Comparison of ENCODE assay signal across 8 cellular contexts in the genomic region with DNA sequence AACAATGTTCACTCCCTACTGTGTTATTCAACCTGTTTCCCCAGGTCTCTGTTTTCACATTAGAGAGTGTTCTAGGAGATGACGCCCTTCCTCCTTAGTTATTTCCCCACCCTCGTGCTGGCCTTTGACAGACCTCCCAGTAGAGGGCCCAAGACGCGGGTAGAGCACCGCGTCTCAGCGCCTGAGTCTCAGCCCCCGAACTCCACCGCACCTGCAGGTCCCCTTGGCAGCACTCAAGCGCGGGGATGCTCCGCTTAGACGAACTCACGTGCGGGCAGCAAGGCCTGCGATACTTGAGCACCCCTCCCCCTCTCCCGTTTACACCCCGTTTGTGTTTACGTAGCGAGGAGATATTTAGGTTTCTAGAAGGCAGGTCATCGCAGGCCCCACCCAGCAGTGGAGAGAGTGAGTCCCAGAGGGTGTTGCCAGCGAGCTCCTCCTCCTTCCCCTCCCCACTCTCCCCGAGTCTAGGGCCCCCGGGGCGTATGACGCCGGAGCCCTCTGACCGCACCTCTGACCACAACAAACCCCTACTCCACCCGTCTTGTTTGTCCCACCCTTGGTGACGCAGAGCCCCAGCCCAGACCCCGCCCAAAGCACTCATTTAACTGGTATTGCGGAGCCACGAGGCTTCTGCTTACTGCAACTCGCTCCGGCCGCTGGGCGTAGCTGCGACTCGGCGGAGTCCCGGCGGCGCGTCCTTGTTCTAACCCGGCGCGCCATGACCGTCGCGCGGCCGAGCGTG. TPM values are rescaled to one million over a fixed set of nuclear protein-coding genes. Genes with fewer than 3 reads are reported as not detected.
DNase-seq lines count a peak whose midpoint lies in the region; ATAC-seq, FAIRE-seq and TF ChIP-seq lines count a peak whose summit lies in the region.

A gene with protein sequence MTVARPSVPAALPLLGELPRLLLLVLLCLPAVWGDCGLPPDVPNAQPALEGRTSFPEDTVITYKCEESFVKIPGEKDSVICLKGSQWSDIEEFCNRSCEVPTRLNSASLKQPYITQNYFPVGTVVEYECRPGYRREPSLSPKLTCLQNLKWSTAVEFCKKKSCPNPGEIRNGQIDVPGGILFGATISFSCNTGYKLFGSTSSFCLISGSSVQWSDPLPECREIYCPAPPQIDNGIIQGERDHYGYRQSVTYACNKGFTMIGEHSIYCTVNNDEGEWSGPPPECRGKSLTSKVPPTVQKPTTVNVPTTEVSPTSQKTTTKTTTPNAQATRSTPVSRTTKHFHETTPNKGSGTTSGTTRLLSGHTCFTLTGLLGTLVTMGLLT (plus strand): TSS at position 634 of the 745 bp plus-strand sequence. CDS start 88 bp downstream, at position 722.

- peaks cover 7% of the 10 kb centered on the region for H3K4me1 ChIP-seq in astrocyte (ENCODE audit: insufficient read depth, low read length)
- H3K4me1 ChIP-seq in right cardiac atrium (ENCODE audit: control insufficient read depth, insufficient read depth, low read length), result no peaks in the 10 kb centered on the region
- H3K4me1 ChIP-seq in vagina, result peaks cover 36% of the 10 kb centered on the region

- H3K36me3 ChIP-seq in astrocyte (ENCODE audit: insufficient read depth, low read length), result no peaks in the 10 kb centered on the region
- H3K36me3 ChIP-seq in vagina, result peaks cover 0 to 22% of the 10 kb centered on the region in 2 donors

- no peaks in the 10 kb centered on the region for H3K79me2 ChIP-seq in astrocyte (ENCODE audit: insufficient read depth, low read length)

- in situ Hi-C loops in GM13977 (cut with MboI; ENCODE audit: low pct_unique_long_range_greater_than_20kb, low sequenced_read_pairs, unreplicated experiment), result no loop called here

- WGBS in right cardiac atrium, result under 1% methylated on average over 53 of the region's 53 CpGs

- H3K27me3 ChIP-seq in astrocyte (ENCODE audit: insufficient read depth, low read length), result no peaks in the 10 kb centered on the region
- no peaks in the 10 kb centered on the region for H3K27me3 ChIP-seq in right cardiac atrium (ENCODE audit: control insufficient read depth, insufficient read depth)
- no peaks in the 10 kb centered on the region for H3K27me3 ChIP-seq in vagina

- H3K36me3 Mint-ChIP-seq in T-helper 2 cell treated with Interferon-gamma antibody and Interleukin-4, amounts not matched to agents 5 μg/mL and 100 μg/mL, for 36 hours (ENCODE audit: low read depth), result peaks cover 31% of the 10 kb centered on the region
- no peaks in the 10 kb centered on the region for H3K36me3 Mint-ChIP-seq in astrocyte (ENCODE audit: low read depth, unreplicated experiment)

- peak within 1 kb of the TSS; percentile 92 for H3K4me3 Mint-ChIP-seq in T-helper 2 cell treated with Interferon-gamma antibody and Interleukin-4, amounts not matched to agents 5 μg/mL and 100 μg/mL, for 36 hours
- H3K4me3 Mint-ChIP-seq in astrocyte (ENCODE audit: unreplicated experiment), result peak within 1 kb of the TSS; percentile 90

- H3K27me3 Mint-ChIP-seq in T-helper 2 cell treated with Interferon-gamma antibody and Interleukin-4, amounts not matched to agents 5 μg/mL and 100 μg/mL, for 36 hours (ENCODE audit: low read depth), result peaks cover 2% of the 10 kb centered on the region
- H3K27me3 Mint-ChIP-seq in astrocyte (ENCODE audit: low read depth, unreplicated experiment), result peaks cover 7% of the 10 kb centered on the region

- peak; percentile 92 for DNase-seq in GM13977 (ENCODE audit: low spot score)
- DNase-seq in NCI-H146 (lab: John Stamatoyannopoulos, UW), result peak; percentile 66
- DNase-seq in T-helper 2 cell treated with Interferon-gamma antibody and Interleukin-4, amounts not matched to agents 5 μg/mL and 100 μg/mL, for 36 hours (ENCODE audit: low spot score), result peak; percentile 99
- DNase-seq in astrocyte (ENCODE audit: low read depth), result peak; percentile 90
- peak; percentile 96 to 98 (median 97) for DNase-seq in right cardiac atrium
- DNase-seq in putamen (ENCODE audit: low spot score), result peak; percentile 89
- DNase-seq in vagina (ENCODE audit: extremely low spot score in 2 of 2), result peak; percentile 99

- peak; percentile 93 for ATAC-seq in HG02852 (IDR thresholded peaks at IDR 0.05; ENCODE audit: unreplicated experiment)
- peak; percentile 98 for ATAC-seq in right cardiac atrium

- peaks cover 32% of the 10 kb centered on the region for H3K4me1 Mint-ChIP-seq in T-helper 2 cell treated with Interferon-gamma antibody and Interleukin-4, amounts not matched to agents 5 μg/mL and 100 μg/mL, for 36 hours (ENCODE audit: low read depth)
- peaks cover 1% of the 10 kb centered on the region for H3K4me1 Mint-ChIP-seq in astrocyte (ENCODE audit: low read depth, unreplicated experiment)

- peak in 1 of 2 donors; percentile 89 for TF ChIP-seq POLR2A in vagina (IDR thresholded peaks at IDR 0.05)

- H3K27ac ChIP-seq in astrocyte (ENCODE audit: low read depth, low read length) (peak within 1 kb of the TSS; percentile 76), right cardiac atrium (ENCODE audit: low read length) (peak within 1 kb of the TSS; percentile 91), vagina (peak within 1 kb of the TSS; percentile 94)

- H3K27ac Mint-ChIP-seq in T-helper 2 cell treated with Interferon-gamma antibody and Interleukin-4, amounts not matched to agents 5 μg/mL and 100 μg/mL, for 36 hours, result peak within 1 kb of the TSS; percentile 99
- peak within 1 kb of the TSS; percentile 90 for H3K27ac Mint-ChIP-seq in astrocyte (ENCODE audit: unreplicated experiment)

- peak within 1 kb of the TSS; percentile 95 for H3K4me2 ChIP-seq in astrocyte (ENCODE audit: low read length)

- H2AFZ ChIP-seq in astrocyte (ENCODE audit: low read depth, low read length), result peak within 1 kb of the TSS; percentile 97

- H3K4me3 ChIP-seq in astrocyte (ENCODE audit: insufficient read depth, low read depth, low read length), result peak within 1 kb of the TSS; percentile 77
- peak within 1 kb of the TSS; percentile 83 for H3K4me3 ChIP-seq in right cardiac atrium (ENCODE audit: low read length)
- H3K4me3 ChIP-seq in vagina, result peak within 1 kb of the TSS; percentile 66 to 83

- H3K9me3 ChIP-seq in astrocyte (ENCODE audit: insufficient read depth, low read depth, low read length) (no peaks in the 10 kb centered on the region), right cardiac atrium (ENCODE audit: control insufficient read depth, low read length) (no peaks in the 10 kb centered on the region), vagina (no peaks in the 10 kb centered on the region)

- FAIRE-seq in astrocyte (lab: Jason Lieb, UNC), result no peak

- intact Hi-C loops in right cardiac atrium (cut with DNase I) (loop anchor here in 1 of 4 donors (5.0 kb wide), 1 partner anchor 244 kb away; no protein-coding TSS in a partner anchor), vagina (cut with DNase I) (no loop called here)

- H4K20me1 ChIP-seq in astrocyte (ENCODE audit: insufficient read depth, low read length), result no peaks in the 10 kb centered on the region

- H3K9me3 Mint-ChIP-seq in T-helper 2 cell treated with Interferon-gamma antibody and Interleukin-4, amounts not matched to agents 5 μg/mL and 100 μg/mL, for 36 hours, result no peaks in the 10 kb centered on the region
- no peaks in the 10 kb centered on the region for H3K9me3 Mint-ChIP-seq in astrocyte (ENCODE audit: unreplicated experiment)

- TF ChIP-seq CTCF in GM13977 (IDR thresholded peaks at IDR 0.05; ENCODE audit: extremely low read depth, insufficient read depth, missing control alignments) (peak; percentile 41), astrocyte (IDR thresholded peaks at IDR 0.05; ENCODE audit: insufficient read depth, low read depth, low read length) (no peak), vagina (IDR thresholded peaks at IDR 0.05) (peak in 2 of 3 experiments; percentile 6 to 27)

- H3K9ac ChIP-seq in astrocyte (ENCODE audit: low read length), result peak within 1 kb of the TSS; percentile 89

RNA-seq across cellular contexts. Expression of the gene that starts here (rescaled TPM):
- total RNA-seq in astrocyte (18.7 and 27.3 TPM in 2 replicates), right cardiac atrium (10 to 100 TPM; 57.9 to 93.4 (median 67.9) TPM), vagina (106 TPM)
- 39.7 TPM for polyA plus RNA-seq in right cardiac atrium

Comparison
In these comparisons a context has a peak if more than half of its experiments do, and no peak if none do; other contexts are left out.
1. Peak in every context shown above with its lines: DNase-seq, ATAC-seq, H3K4me3 ChIP-seq and H3K27ac ChIP-seq.